In genomic region chr22:43109921-43110443, GRCh38 we compare ENCODE assay signal across 1 cellular context.
TF ChIP-seq lines count a peak whose summit lies in the region.

No MANE protein-coding gene starts in this region.

TF ChIP-seq in GM23338, 12 proteins besides CTCF, POLR2A, EP300 and RAD21 (continued from another document):
- TF ChIP-seq STAT1 (IDR thresholded peaks at IDR 0.05; ENCODE audit: unreplicated experiment): no peak
- TF ChIP-seq ZNF331 (CRISPR knock-in tag; IDR thresholded peaks at IDR 0.05; ENCODE audit: low read depth): no peak
- no peak for TF ChIP-seq JUNB (IDR thresholded peaks at IDR 0.05; ENCODE audit: unreplicated experiment)
- no peak for TF ChIP-seq ZNF462 (CRISPR knock-in tag; IDR thresholded peaks at IDR 0.05)
- no peak for TF ChIP-seq ETS1 (IDR thresholded peaks at IDR 0.05)
- TF ChIP-seq EZH2 (IDR thresholded peaks at IDR 0.05; ENCODE audit: low read depth, unreplicated experiment): peak; percentile 52
- no peak for TF ChIP-seq ZNF114 (CRISPR knock-in tag; IDR thresholded peaks at IDR 0.05)
